In the genomic region with DNA sequence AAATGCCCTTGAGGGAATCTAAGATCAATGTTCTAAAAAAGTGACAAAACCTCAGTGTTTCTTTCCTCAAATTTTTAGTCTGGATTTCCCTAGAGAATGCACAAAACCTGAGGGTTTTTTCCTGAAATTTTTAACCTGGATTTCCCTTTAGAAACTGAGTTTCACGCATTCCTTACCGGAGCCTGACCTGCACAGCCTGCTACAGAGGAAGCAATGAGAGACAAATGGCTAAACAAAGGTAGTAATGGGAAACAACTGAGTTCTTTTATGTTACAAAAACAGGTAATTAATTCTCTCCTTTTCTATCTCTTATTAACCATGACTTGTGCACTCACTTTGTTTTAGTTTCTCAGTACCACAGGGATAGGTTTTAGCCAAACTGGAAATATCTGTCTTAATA, we compare ENCODE assay signal across 39 cellular contexts.
"Had no signal": no experiment of that assay in that cellular context is flagged by ENCODE, and none has a peak within 500 bp of the region (broad histone marks: within the 10 kb centered on the region; RNA-seq: fewer than 3 reads in every experiment).

No MANE protein-coding gene starts in this region.

- H3K27ac ChIP-seq: adrenal gland, ascending aorta, body of pancreas, brain microvascular endothelial cell, breast epithelium, cardiac muscle cell had no signal

- H3K4me1 Mint-ChIP-seq: activated naive CD4-positive, alpha-beta T cell treated with anti-CD3 and anti-CD28 coated beads, Interleukin-2, amount 10 ng/mL, durations not matched to agents 7 days and 5 days; activated naive CD4-positive, alpha-beta T cell treated with anti-CD3 and anti-CD28 coated beads, Interleukin-2, amount 50 U/mL, for 24 hours; activated naive CD8-positive, alpha-beta T cell treated with anti-CD3 and anti-CD28 coated beads for 36 hours; activated naive CD8-positive, alpha-beta T cell treated with anti-CD3 and anti-CD28 coated beads, Interleukin-2, amount 10 ng/mL, durations not matched to agents 7 days and 5 days; activated naive CD8-positive, alpha-beta T cell treated with anti-CD3 and anti-CD28 coated beads, Interleukin-2, amount 50 U/mL, for 24 hours; activated T-helper 17 cell treated with anti-CD3 and anti-CD28 coated beads, Interleukin-2, amount 50 U/mL, for 72 hours; brain; central memory CD8-positive, alpha-beta T cell had no signal

- H3K36me3 Mint-ChIP-seq: activated naive CD4-positive, alpha-beta T cell treated with anti-CD3 and anti-CD28 coated beads, Interleukin-2, amount 10 ng/mL, durations not matched to agents 7 days and 5 days; activated naive CD4-positive, alpha-beta T cell treated with anti-CD3 and anti-CD28 coated beads, Interleukin-2, amount 50 U/mL, for 24 hours; activated naive CD4-positive, alpha-beta T cell treated with anti-CD3 and anti-CD28 coated beads, Interleukin-2, amount 50 U/mL, for 72 hours; activated naive CD8-positive, alpha-beta T cell; activated naive CD8-positive, alpha-beta T cell treated with anti-CD3 and anti-CD28 coated beads for 36 hours; activated naive CD8-positive, alpha-beta T cell treated with anti-CD3 and anti-CD28 coated beads, Interleukin-2, amount 10 ng/mL, durations not matched to agents 7 days and 5 days; brain had no signal

- ATAC-seq: activated naive CD4-positive, alpha-beta T cell treated with anti-CD3 and anti-CD28 coated beads, Interleukin-2, amount 50 U/mL, for 72 hours; activated naive CD8-positive, alpha-beta T cell treated with anti-CD3 and anti-CD28 coated beads, Interleukin-2, amount 50 U/mL, for 24 hours; activated T-cell treated with anti-CD3 and anti-CD28 coated beads, Interleukin-2, amount 50 U/mL, for 4 hours; activated T-cell treated with anti-CD3 and anti-CD28 coated beads, Interleukin-2, amount 50 U/mL, for 72 hours; activated T-helper 17 cell treated with anti-CD3 and anti-CD28 coated beads, Interleukin-2, amount 50 U/mL, for 72 hours; body of pancreas had no signal

- H3K4me3 ChIP-seq: adrenal gland, ascending aorta, body of pancreas, breast epithelium, cardiac muscle cell had no signal

- H3K4me3 Mint-ChIP-seq: activated naive CD4-positive, alpha-beta T cell treated with anti-CD3 and anti-CD28 coated beads for 36 hours; activated naive CD4-positive, alpha-beta T cell treated with anti-CD3 and anti-CD28 coated beads, Interleukin-2, amount 10 ng/mL, durations not matched to agents 7 days and 5 days; activated naive CD4-positive, alpha-beta T cell treated with anti-CD3 and anti-CD28 coated beads, Interleukin-2, amount 50 U/mL, for 24 hours; activated naive CD8-positive, alpha-beta T cell; activated naive CD8-positive, alpha-beta T cell treated with anti-CD3 and anti-CD28 coated beads for 36 hours; activated naive CD8-positive, alpha-beta T cell treated with anti-CD3 and anti-CD28 coated beads, Interleukin-2, amount 10 ng/mL, durations not matched to agents 7 days and 5 days; activated naive CD8-positive, alpha-beta T cell treated with anti-CD3 and anti-CD28 coated beads, Interleukin-2, amount 50 U/mL, for 24 hours; activated T-cell treated with anti-CD3 and anti-CD28 coated beads, Interleukin-2, amount 50 U/mL, for 24 hours; activated T-cell treated with anti-CD3 and anti-CD28 coated beads, Interleukin-2, amount 50 U/mL, for 4 hours; activated T-cell treated with anti-CD3 and anti-CD28 coated beads, Interleukin-2, amount 50 U/mL, for 72 hours; activated T-helper 1 cell treated with anti-CD3 and anti-CD28 coated beads, Interleukin-12 subunit alpha, Interleukin-12 subunit beta, Interleukin-2, Interleukin-4 antibody, amounts not matched to agents 30 ng/mL and 10 ng/mL and 1 ng/mL, durations not matched to agents 14 hours and 24 hours and 36 hours; activated T-helper 17 cell treated with anti-CD3 and anti-CD28 coated beads, Interleukin-2, amount 50 U/mL, for 72 hours; brain; central memory CD8-positive, alpha-beta T cell had no signal

- H3K27me3 Mint-ChIP-seq: activated naive CD4-positive, alpha-beta T cell treated with anti-CD3 and anti-CD28 coated beads, Interleukin-2, amount 10 ng/mL, durations not matched to agents 7 days and 5 days; activated naive CD8-positive, alpha-beta T cell; activated naive CD8-positive, alpha-beta T cell treated with anti-CD3 and anti-CD28 coated beads for 36 hours; activated naive CD8-positive, alpha-beta T cell treated with anti-CD3 and anti-CD28 coated beads, Interleukin-2, amount 10 ng/mL, durations not matched to agents 7 days and 5 days; activated naive CD8-positive, alpha-beta T cell treated with anti-CD3 and anti-CD28 coated beads, Interleukin-2, amount 50 U/mL, for 24 hours; activated T-cell treated with anti-CD3 and anti-CD28 coated beads, Interleukin-2, amount 50 U/mL, for 24 hours; activated T-helper 17 cell treated with anti-CD3 and anti-CD28 coated beads, Interleukin-2, amount 50 U/mL, for 72 hours; brain; central memory CD8-positive, alpha-beta T cell had no signal

- H3K36me3 ChIP-seq: adrenal gland, ascending aorta, brain microvascular endothelial cell, breast epithelium, cardiac muscle cell had no signal

- H3K4me1 ChIP-seq: adrenal gland, ascending aorta, body of pancreas, breast epithelium had no signal

- H3K9me3 Mint-ChIP-seq: activated naive CD4-positive, alpha-beta T cell treated with anti-CD3 and anti-CD28 coated beads for 36 hours; activated naive CD4-positive, alpha-beta T cell treated with anti-CD3 and anti-CD28 coated beads, Interleukin-2, amount 10 ng/mL, durations not matched to agents 7 days and 5 days; activated naive CD4-positive, alpha-beta T cell treated with anti-CD3 and anti-CD28 coated beads, Interleukin-2, amount 50 U/mL, for 72 hours; activated naive CD8-positive, alpha-beta T cell treated with anti-CD3 and anti-CD28 coated beads for 36 hours; activated naive CD8-positive, alpha-beta T cell treated with anti-CD3 and anti-CD28 coated beads, Interleukin-2, amount 10 ng/mL, durations not matched to agents 7 days and 5 days; activated T-cell treated with anti-CD3 and anti-CD28 coated beads, Interleukin-2, amount 50 U/mL, for 4 hours; activated T-helper 1 cell treated with anti-CD3 and anti-CD28 coated beads, Interleukin-12 subunit alpha, Interleukin-12 subunit beta, Interleukin-2, Interleukin-4 antibody, amounts not matched to agents 30 ng/mL and 10 ng/mL and 1 ng/mL, durations not matched to agents 14 hours and 24 hours and 36 hours; activated T-helper 17 cell treated with anti-CD3 and anti-CD28 coated beads, Interleukin-2, amount 50 U/mL, for 72 hours; activated T-helper 2 cell treated with anti-CD3 and anti-CD28 coated beads, Interferon-gamma antibody, Interleukin-2, Interleukin-4, amounts not matched to agents 10 μg/mL and 5 μg/mL and 100 μg/mL, durations not matched to agents 14 hours and 24 hours and 36 hours; brain; central memory CD8-positive, alpha-beta T cell had no signal

- H3K9me3 ChIP-seq: adrenal gland, ascending aorta, body of pancreas, breast epithelium had no signal

- FAIRE-seq: astrocyte, bronchial epithelial cell had no signal

- H3K27ac Mint-ChIP-seq: activated naive CD4-positive, alpha-beta T cell treated with anti-CD3 and anti-CD28 coated beads for 36 hours; activated naive CD4-positive, alpha-beta T cell treated with anti-CD3 and anti-CD28 coated beads, Interleukin-2, amount 10 ng/mL, durations not matched to agents 7 days and 5 days; activated naive CD4-positive, alpha-beta T cell treated with anti-CD3 and anti-CD28 coated beads, Interleukin-2, amount 50 U/mL, for 24 hours; activated naive CD4-positive, alpha-beta T cell treated with anti-CD3 and anti-CD28 coated beads, Interleukin-2, amount 50 U/mL, for 72 hours; activated naive CD8-positive, alpha-beta T cell; activated naive CD8-positive, alpha-beta T cell treated with anti-CD3 and anti-CD28 coated beads for 36 hours; activated naive CD8-positive, alpha-beta T cell treated with anti-CD3 and anti-CD28 coated beads, Interleukin-2, amount 10 ng/mL, durations not matched to agents 7 days and 5 days; activated naive CD8-positive, alpha-beta T cell treated with anti-CD3 and anti-CD28 coated beads, Interleukin-2, amount 50 U/mL, for 24 hours; activated T-cell treated with anti-CD3 and anti-CD28 coated beads, Interleukin-2, amount 50 U/mL, for 24 hours; activated T-cell treated with anti-CD3 and anti-CD28 coated beads, Interleukin-2, amount 50 U/mL, for 72 hours; activated T-helper 1 cell treated with anti-CD3 and anti-CD28 coated beads, Interleukin-12 subunit alpha, Interleukin-12 subunit beta, Interleukin-2, Interleukin-4 antibody, amounts not matched to agents 30 ng/mL and 10 ng/mL and 1 ng/mL, durations not matched to agents 14 hours and 24 hours and 36 hours; activated T-helper 17 cell treated with anti-CD3 and anti-CD28 coated beads, Interleukin-2, amount 50 U/mL, for 72 hours; activated T-helper 2 cell treated with anti-CD3 and anti-CD28 coated beads, Interferon-gamma antibody, Interleukin-2, Interleukin-4, amounts not matched to agents 10 μg/mL and 5 μg/mL and 100 μg/mL, durations not matched to agents 14 hours and 24 hours and 36 hours; brain had no signal

- H3K27me3 ChIP-seq: adrenal gland, ascending aorta, body of pancreas, brain microvascular endothelial cell, breast epithelium, cardiac muscle cell had no signal

- DNase-seq: activated effector memory CD4-positive, alpha-beta T cell treated with anti-CD3 and anti-CD28 coated beads, Interleukin-2, amount 50 U/mL, for 16 hours; activated effector memory CD4-positive, alpha-beta T cell treated with Interleukin-2 at 50 U/mL for 16 hours; activated gamma-delta T cell; activated gamma-delta T cell treated with Interleukin-2 at 50 U/mL for 16 hours; activated naive CD4-positive, alpha-beta T cell; activated naive CD4-positive, alpha-beta T cell treated with anti-CD3 and anti-CD28 coated beads for 36 hours; activated naive CD4-positive, alpha-beta T cell treated with anti-CD3 and anti-CD28 coated beads, Interleukin-2, amount 10 ng/mL, durations not matched to agents 7 days and 5 days; activated naive CD4-positive, alpha-beta T cell treated with anti-CD3 and anti-CD28 coated beads, Interleukin-2, amount 50 U/mL, for 16 hours; activated naive CD4-positive, alpha-beta T cell treated with Interleukin-2 at 50 U/mL for 16 hours; activated naive CD8-positive, alpha-beta T cell treated with anti-CD3 and anti-CD28 coated beads for 36 hours; activated naive CD8-positive, alpha-beta T cell treated with anti-CD3 and anti-CD28 coated beads, Interleukin-2, amount 10 ng/mL, durations not matched to agents 7 days and 5 days; activated naive CD8-positive, alpha-beta T cell treated with anti-CD3 and anti-CD28 coated beads, Interleukin-2, amount 50 U/mL, for 24 hours; activated T-cell treated with anti-CD3 and anti-CD28 coated beads, Interleukin-2, amount 50 U/mL, for 24 hours; activated T-cell treated with anti-CD3 and anti-CD28 coated beads, Interleukin-2, amount 50 U/mL, for 4 hours; activated T-cell treated with anti-CD3 and anti-CD28 coated beads, Interleukin-2, amount 50 U/mL, for 48 hours; activated T-cell treated with anti-CD3 and anti-CD28 coated beads, Interleukin-2, amount 50 U/mL, for 72 hours; adrenal gland; amniotic stem cell; amygdala; anterior cingulate cortex; aorta; body of pancreas; brain microvascular endothelial cell; caudate nucleus; central memory CD4-positive, alpha-beta T cell; cerebellar nuclear complex had no signal
